ENCODE assay signal across 20 cellular contexts in the genomic region with DNA sequence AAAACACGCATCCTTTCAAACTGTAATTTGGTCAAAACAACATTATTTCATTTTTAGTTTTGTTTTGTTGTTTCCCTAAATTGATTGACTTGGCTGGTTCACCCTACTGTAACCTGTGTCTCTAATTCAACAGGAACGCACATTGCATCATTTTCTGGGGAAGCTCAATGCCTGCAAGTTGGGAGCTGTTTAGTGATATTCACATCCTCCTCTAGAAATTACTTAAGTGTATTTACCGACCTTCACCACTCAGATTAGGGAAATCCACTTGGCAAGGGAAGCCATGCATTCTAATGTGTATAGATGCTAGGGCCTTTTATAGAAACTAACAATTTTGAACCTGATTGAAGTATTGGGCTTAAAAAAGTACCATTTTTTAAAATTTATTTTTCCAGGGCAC. TPM values are rescaled to one million over a fixed set of nuclear protein-coding genes. Genes with fewer than 3 reads are reported as not detected.
"Had no signal": no experiment of that assay in that cellular context is flagged by ENCODE, and none has a peak within 500 bp of the region (broad histone marks: within the 10 kb centered on the region; RNA-seq: fewer than 3 reads in every experiment).

No MANE protein-coding gene starts in this region.

- DNase-seq: KBM-7; MG63; NCI-H1092; NCI-H1436; NCI-H187 treated with DMSO at 0.1 percent for 48 hours; NCI-H2029 treated with DMSO at 0.1 percent for 48 hours; NCI-H2171; NCI-H345; NCI-H446 treated with DMSO at 0.1 percent for 48 hours; NCI-H510A treated with DMSO at 0.1 percent for 48 hours; NCI-H526; NK-92 treated with Interleukin-12 subunit alpha and Interleukin-12 subunit beta, amount 100 ng/mL, for 24 hours; PC-3; Right ventricle myocardium superior; SIG-M5 had no signal

- H3K4me3 ChIP-seq: MG63, SJSA1, SK-N-MC had no signal

- H3K9me3 ChIP-seq: MG63, SJSA1 had no signal

- H3K4me1 ChIP-seq: SJSA1 had no signal

- H3K27me3 ChIP-seq: MG63, SJSA1 had no signal

- H3K36me3 ChIP-seq: MG63, SJSA1 had no signal

- H3K27ac ChIP-seq: SJSA1, SK-N-MC had no signal

- ATAC-seq: Panc1, PC-3 had no signal

RNA-seq across cellular contexts. Expression of a gene that starts 7.3 kb away (rescaled TPM):
- total RNA-seq: LHCN-M2, OCI-LY7, PC-3, SJSA1 had no signal
